ENCODE assay signal across 8 cellular contexts in the genomic region with DNA sequence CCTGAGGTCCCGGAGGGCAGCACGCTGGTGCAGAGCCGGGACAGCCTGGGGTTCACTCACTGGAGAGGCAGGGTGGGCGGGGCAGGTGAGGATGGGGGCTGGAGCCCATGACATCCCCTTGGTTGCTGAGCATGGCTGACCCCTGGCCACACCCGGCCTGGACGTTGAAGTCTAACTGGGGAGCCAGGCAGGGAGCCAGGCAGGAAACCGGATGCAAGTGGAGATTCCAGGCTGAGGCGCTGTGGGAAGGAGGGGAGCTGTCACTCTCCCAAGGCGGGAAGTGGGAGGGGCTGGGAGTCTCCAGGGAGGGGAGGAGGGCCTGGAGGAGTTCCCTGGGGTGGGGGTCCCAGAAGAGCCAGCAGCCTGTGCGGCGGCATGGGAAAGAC. TPM values are rescaled to one million over a fixed set of nuclear protein-coding genes. Genes with fewer than 3 reads are reported as not detected.
DNase-seq lines count a peak whose midpoint lies in the region; ATAC-seq and TF ChIP-seq lines count a peak whose summit lies in the region.

No MANE protein-coding gene starts in this region.

- H3K36me3 ChIP-seq in HEK293 (ENCODE audit: control insufficient read depth in 2 of 2, insufficient read depth in 1 of 2, low read length in 2 of 2) (no peaks in the 10 kb centered on the region), ascending aorta (no peaks in the 10 kb centered on the region), hepatocyte (replicated peaks; ENCODE audit: insufficient read depth, low read depth) (no peaks in the 10 kb centered on the region)

- TF ChIP-seq CTCF in HEK293 (tag by site-specific recombination; IDR thresholded peaks at IDR 0.05) (no peak), ascending aorta (IDR thresholded peaks at IDR 0.05) (no peak), hepatocyte (IDR thresholded peaks at IDR 0.05; ENCODE audit: poor library complexity) (no peak)

- 31% methylated on average over 10 of the region's 11 CpGs for WGBS in hepatocyte (ENCODE audit: low lambda C conversion rate, missing lambda C conversion rate)

- TF ChIP-seq POLR2A in GM18505 (IDR thresholded peaks at IDR 0.05; ENCODE audit: borderline replicate concordance, extremely low read depth, insufficient read depth, insufficient read length) = no peak

- POLR2A ChIA-PET in HEK293 (lab: Yijun Ruan, JAX) = interaction anchor here (0.5 kb wide), 1 partner anchor 792 kb away, joined by 3 read pairs; no protein-coding TSS in a partner anchor

- CTCF ChIA-PET in HEK293 (lab: Yijun Ruan, JAX) = no interaction called here

- no peaks in the 10 kb centered on the region for H3K9me3 ChIP-seq in HEK293 (ENCODE audit: control insufficient read depth, insufficient read depth, low read depth, low read length)
- H3K9me3 ChIP-seq in ascending aorta = no peaks in the 10 kb centered on the region
- H3K9me3 ChIP-seq in hepatocyte (ENCODE audit: low read depth) = no peaks in the 10 kb centered on the region

- no peaks in the 10 kb centered on the region for H3K79me2 ChIP-seq in hepatocyte

- intact Hi-C loops in ascending aorta (cut with DNase I) = loop anchor here (1.0 to 10.0 kb wide), 6 partner anchors 8 to 803 kb away; a partner anchor contains a TSS

- H3K4me3 ChIP-seq in HEK293 (ENCODE audit: low read depth, low read length) (no peak overlapping the region), ascending aorta (peak overlapping the region; percentile 5 to 58), hepatocyte (no peak overlapping the region)

- H3K9me2 ChIP-seq in hepatocyte (replicated peaks; ENCODE audit: insufficient read depth) = no peaks in the 10 kb centered on the region

- H3K4me2 ChIP-seq in hepatocyte = peak overlapping the region; percentile 70

- peak overlapping the region; percentile 50 for H2AFZ ChIP-seq in hepatocyte

- H3K4me1 ChIP-seq in HEK293 (ENCODE audit: control insufficient read depth, insufficient read depth, low read length) = peaks cover 13% of the 10 kb centered on the region; the same call in 1 of the 2 replicates
- peaks cover 45 to 52% of the 10 kb centered on the region in 2 donors for H3K4me1 ChIP-seq in ascending aorta
- H3K4me1 ChIP-seq in hepatocyte (ENCODE audit: insufficient read depth) = peaks cover 62% of the 10 kb centered on the region

- DNase-seq in ascending aorta (ENCODE audit: low spot score in 2 of 2) (peak; percentile 66 to 91), hepatocyte (ENCODE audit: low spot score) (peak; percentile 84), renal cortical epithelial cell (ENCODE audit: low read depth) (peak; percentile 67), GF-D8 (lab: John Stamatoyannopoulos, UW) (no peak)

- no peaks in the 10 kb centered on the region for H4K20me1 ChIP-seq in hepatocyte (ENCODE audit: insufficient read depth, poor library complexity, severe bottlenecking)

- H3K27me3 ChIP-seq in ascending aorta (no peaks in the 10 kb centered on the region), hepatocyte (no peaks in the 10 kb centered on the region)

- H3K27ac ChIP-seq in HEK293 (ENCODE audit: extremely low read depth, low read depth, low read length) (no peak overlapping the region), ascending aorta (peak overlapping the region; percentile 85 to 89), hepatocyte (peak overlapping the region; percentile 95)

- ATAC-seq in GM18511 (IDR thresholded peaks at IDR 0.05; ENCODE audit: unreplicated experiment) = no peak
- no peak for ATAC-seq in GM18505 (IDR thresholded peaks at IDR 0.05; ENCODE audit: unreplicated experiment)
- no peak for ATAC-seq in GM21381 (IDR thresholded peaks at IDR 0.05; ENCODE audit: unreplicated experiment)

TF ChIP-seq in HEK293, 187 proteins besides CTCF, POLR2A, EP300 and RAD21:
- TF ChIP-seq ZFP37 (tag by site-specific recombination; IDR thresholded peaks at IDR 0.05) (no peak), ZIC2 (tag by site-specific recombination; IDR thresholded peaks at IDR 0.05) (peak; percentile 59), ZBTB17 (tag by site-specific recombination; IDR thresholded peaks at IDR 0.05) (0 out of 2 replicates have a peak, but pooled peaks have one; percentile 21), ZBTB20 (tag by site-specific recombination; IDR thresholded peaks at IDR 0.05) (no peak), ZNF529 (tag by site-specific recombination; IDR thresholded peaks at IDR 0.05; ENCODE audit: insufficient replicate concordance) (no peak), ZNF16 (tag by site-specific recombination; IDR thresholded peaks at IDR 0.05; ENCODE audit: low read depth) (no peak), ZNF335 (tag by site-specific recombination; conservative IDR thresholded peaks at IDR 0.05) (peak; percentile 51; the same call in 1 of the 2 replicates), SP3 (tag by site-specific recombination; IDR thresholded peaks at IDR 0.05) (peak; percentile 47; the same call in 1 of the 2 replicates), ZNF560 (tag by site-specific recombination; IDR thresholded peaks at IDR 0.05; ENCODE audit: borderline replicate concordance) (no peak), SP7 (tag by site-specific recombination; IDR thresholded peaks at IDR 0.05) (peak; percentile 47; the same call in 1 of the 2 replicates), ZNF157 (tag by site-specific recombination; IDR thresholded peaks at IDR 0.05) (no peak), GLIS2 (tag by site-specific recombination; IDR thresholded peaks at IDR 0.05) (peak; percentile 28; the same call in 1 of the 2 replicates), SP2 (tag by site-specific recombination; IDR thresholded peaks at IDR 0.05) (peak; percentile 60), KLF9 (tag by site-specific recombination; IDR thresholded peaks at IDR 0.05; ENCODE audit: low read depth) (0 out of 2 replicates have a peak, but pooled peaks have one; percentile 22)
- TF ChIP-seq, protein P1, sequence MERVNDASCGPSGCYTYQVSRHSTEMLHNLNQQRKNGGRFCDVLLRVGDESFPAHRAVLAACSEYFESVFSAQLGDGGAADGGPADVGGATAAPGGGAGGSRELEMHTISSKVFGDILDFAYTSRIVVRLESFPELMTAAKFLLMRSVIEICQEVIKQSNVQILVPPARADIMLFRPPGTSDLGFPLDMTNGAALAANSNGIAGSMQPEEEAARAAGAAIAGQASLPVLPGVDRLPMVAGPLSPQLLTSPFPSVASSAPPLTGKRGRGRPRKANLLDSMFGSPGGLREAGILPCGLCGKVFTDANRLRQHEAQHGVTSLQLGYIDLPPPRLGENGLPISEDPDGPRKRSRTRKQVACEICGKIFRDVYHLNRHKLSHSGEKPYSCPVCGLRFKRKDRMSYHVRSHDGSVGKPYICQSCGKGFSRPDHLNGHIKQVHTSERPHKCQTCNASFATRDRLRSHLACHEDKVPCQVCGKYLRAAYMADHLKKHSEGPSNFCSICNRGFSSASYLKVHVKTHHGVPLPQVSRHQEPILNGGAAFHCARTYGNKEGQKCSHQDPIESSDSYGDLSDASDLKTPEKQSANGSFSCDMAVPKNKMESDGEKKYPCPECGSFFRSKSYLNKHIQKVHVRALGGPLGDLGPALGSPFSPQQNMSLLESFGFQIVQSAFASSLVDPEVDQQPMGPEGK (tag by site-specific recombination; IDR thresholded peaks at IDR 0.05) = 0 out of 2 replicates have a peak, but pooled peaks have one; percentile 23
- TF ChIP-seq, protein P2, sequence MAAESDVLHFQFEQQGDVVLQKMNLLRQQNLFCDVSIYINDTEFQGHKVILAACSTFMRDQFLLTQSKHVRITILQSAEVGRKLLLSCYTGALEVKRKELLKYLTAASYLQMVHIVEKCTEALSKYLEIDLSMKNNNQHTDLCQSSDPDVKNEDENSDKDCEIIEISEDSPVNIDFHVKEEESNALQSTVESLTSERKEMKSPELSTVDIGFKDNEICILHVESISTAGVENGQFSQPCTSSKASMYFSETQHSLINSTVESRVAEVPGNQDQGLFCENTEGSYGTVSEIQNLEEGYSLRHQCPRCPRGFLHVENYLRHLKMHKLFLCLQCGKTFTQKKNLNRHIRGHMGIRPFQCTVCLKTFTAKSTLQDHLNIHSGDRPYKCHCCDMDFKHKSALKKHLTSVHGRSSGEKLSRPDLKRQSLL (tag by site-specific recombination; IDR thresholded peaks at IDR 0.05) = no peak
- TF ChIP-seq, protein P3, sequence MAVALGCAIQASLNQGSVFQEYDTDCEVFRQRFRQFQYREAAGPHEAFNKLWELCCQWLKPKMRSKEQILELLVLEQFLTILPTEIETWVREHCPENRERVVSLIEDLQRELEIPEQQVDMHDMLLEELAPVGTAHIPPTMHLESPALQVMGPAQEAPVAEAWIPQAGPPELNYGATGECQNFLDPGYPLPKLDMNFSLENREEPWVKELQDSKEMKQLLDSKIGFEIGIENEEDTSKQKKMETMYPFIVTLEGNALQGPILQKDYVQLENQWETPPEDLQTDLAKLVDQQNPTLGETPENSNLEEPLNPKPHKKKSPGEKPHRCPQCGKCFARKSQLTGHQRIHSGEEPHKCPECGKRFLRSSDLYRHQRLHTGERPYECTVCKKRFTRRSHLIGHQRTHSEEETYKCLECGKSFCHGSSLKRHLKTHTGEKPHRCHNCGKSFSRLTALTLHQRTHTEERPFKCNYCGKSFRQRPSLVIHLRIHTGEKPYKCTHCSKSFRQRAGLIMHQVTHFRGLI (tag by site-specific recombination; IDR thresholded peaks at IDR 0.05) = no peak

RNA-seq across cellular contexts. Expression of a gene that starts 7.7 kb away (rescaled TPM):
- total RNA-seq in ascending aorta (249 TPM), hepatocyte (24.2 and 31.6 TPM in 2 replicates), renal cortical epithelial cell (51.2 and 80.9 TPM in 2 replicates)
- 23.8 and 34.0 TPM in 2 replicates for polyA plus RNA-seq in hepatocyte

RNA-seq across cellular contexts. Expression of a gene that starts 42.3 kb away (rescaled TPM):
- 30.2 TPM for total RNA-seq in ascending aorta
- total RNA-seq in hepatocyte = 3.1 and 3.8 TPM in 2 replicates
- polyA plus RNA-seq in hepatocyte = 5.1 and 7.6 TPM in 2 replicates
- 0.87 and 2.8 TPM in 2 replicates for total RNA-seq in renal cortical epithelial cell

Comparison
In these comparisons a context has a peak if more than half of its experiments do, and no peak if none do; other contexts are left out.
1. H3K4me3 ChIP-seq: peak in ascending aorta (2 of 2); none in HEK293 (single experiment) and hepatocyte (single experiment).